ENCODE assay signal across 6 cellular contexts in the genomic region with DNA sequence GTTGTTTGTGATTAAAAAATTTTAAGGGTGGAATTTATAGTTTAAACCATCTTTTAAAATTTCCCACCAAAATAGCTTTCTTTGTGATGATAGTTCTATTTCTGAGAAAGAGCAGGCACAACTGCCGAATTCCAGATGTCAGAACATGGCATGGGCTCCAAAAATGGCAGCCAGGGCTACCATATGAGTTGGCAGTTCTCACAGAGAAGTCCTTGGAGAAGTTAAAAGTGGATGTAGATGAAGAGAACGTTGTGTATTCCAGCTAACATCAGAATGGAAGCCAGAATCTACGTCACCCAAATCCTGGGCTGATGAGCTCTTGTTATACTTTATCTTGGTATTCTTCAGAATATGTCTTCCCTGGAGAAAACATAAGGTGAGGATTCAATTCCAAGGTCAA.
"Had no signal": no experiment of that assay in that cellular context is flagged by ENCODE, and none has a peak within 500 bp of the region (broad histone marks: within the 10 kb centered on the region; RNA-seq: fewer than 3 reads in every experiment).

No MANE protein-coding gene starts in this region.

- H3K36me3 ChIP-seq: HAP-1 had no signal

- H2AFZ ChIP-seq: GM23248 had no signal

- H3K4me3 ChIP-seq: GM23248, HAP-1 had no signal

- H3K9ac ChIP-seq: GM23248 had no signal

- H3K9me3 ChIP-seq: HAP-1 had no signal

- ATAC-seq: HCT116 had no signal

- DNase-seq: GM23248, GOT3, H7, HFFc6 had no signal

- H3K27ac ChIP-seq: GM23248 had no signal
